25 cellular contexts compared by ENCODE assay signal in the genomic region with DNA sequence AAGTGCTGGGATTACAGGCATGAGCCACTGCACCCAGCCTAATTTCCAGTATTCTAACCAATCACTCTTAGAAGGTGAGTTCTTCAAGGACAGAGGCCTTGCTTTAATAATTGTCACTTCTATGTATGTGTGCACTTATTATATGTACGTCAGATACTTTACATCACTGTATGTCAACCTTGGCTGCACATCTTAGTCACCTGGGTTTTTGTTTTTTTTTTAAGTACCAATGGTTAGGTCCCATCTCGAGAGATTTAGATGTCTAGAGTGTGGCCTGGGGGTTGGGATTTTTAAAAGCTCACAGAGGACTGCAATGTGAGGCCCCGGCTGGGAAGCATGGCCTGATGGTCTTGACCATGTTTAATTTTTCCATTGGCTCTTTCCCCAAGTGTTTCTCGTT.
"Had no signal": no experiment of that assay in that cellular context is flagged by ENCODE, and none has a peak within 500 bp of the region (broad histone marks: within the 10 kb centered on the region; RNA-seq: fewer than 3 reads in every experiment).

No MANE protein-coding gene starts in this region.

- H3K4me3 Mint-ChIP-seq: activated CD4-positive, alpha-beta T cell treated with anti-CD3 and anti-CD28 coated beads for 36 hours; activated CD8-positive, alpha-beta T cell treated with anti-CD3 and anti-CD28 coated beads, Interleukin-2, amount 10 ng/mL, durations not matched to agents 7 days and 5 days; activated naive CD4-positive, alpha-beta T cell treated with anti-CD3 and anti-CD28 coated beads, Interleukin-2, amount 50 U/mL, for 24 hours; activated naive CD8-positive, alpha-beta T cell treated with anti-CD3 and anti-CD28 coated beads, Interleukin-2, amount 10 ng/mL, durations not matched to agents 7 days and 5 days; activated T-cell treated with anti-CD3 and anti-CD28 coated beads, Interleukin-2, amount 50 U/mL, for 4 hours; central memory CD8-positive, alpha-beta T cell; T-cell had no signal

- H3K36me3 Mint-ChIP-seq: activated naive CD4-positive, alpha-beta T cell treated with anti-CD3 and anti-CD28 coated beads, Interleukin-2, amount 50 U/mL, for 24 hours; activated naive CD8-positive, alpha-beta T cell treated with anti-CD3 and anti-CD28 coated beads, Interleukin-2, amount 10 ng/mL, durations not matched to agents 7 days and 5 days; T-cell had no signal

- H3K27me3 Mint-ChIP-seq: activated CD4-positive, alpha-beta T cell treated with anti-CD3 and anti-CD28 coated beads for 36 hours; activated naive CD4-positive, alpha-beta T cell treated with anti-CD3 and anti-CD28 coated beads, Interleukin-2, amount 50 U/mL, for 24 hours; activated naive CD8-positive, alpha-beta T cell treated with anti-CD3 and anti-CD28 coated beads, Interleukin-2, amount 10 ng/mL, durations not matched to agents 7 days and 5 days; central memory CD8-positive, alpha-beta T cell; T-cell; T-helper 17 cell had no signal

- H3K9me3 Mint-ChIP-seq: activated naive CD4-positive, alpha-beta T cell treated with anti-CD3 and anti-CD28 coated beads, Interleukin-2, amount 50 U/mL, for 24 hours; activated naive CD8-positive, alpha-beta T cell treated with anti-CD3 and anti-CD28 coated beads, Interleukin-2, amount 10 ng/mL, durations not matched to agents 7 days and 5 days; activated T-cell treated with anti-CD3 and anti-CD28 coated beads, Interleukin-2, amount 50 U/mL, for 4 hours; central memory CD8-positive, alpha-beta T cell; T-cell had no signal

- DNase-seq: activated CD8-positive, alpha-beta T cell treated with anti-CD3 and anti-CD28 coated beads, Interleukin-2, amount 10 ng/mL, durations not matched to agents 7 days and 5 days; activated naive CD4-positive, alpha-beta T cell; activated naive CD8-positive, alpha-beta T cell treated with anti-CD3 and anti-CD28 coated beads, Interleukin-2, amount 10 ng/mL, durations not matched to agents 7 days and 5 days; activated T-cell treated with anti-CD3 and anti-CD28 coated beads, Interleukin-2, amount 50 U/mL, for 4 hours; amygdala; KG1; MM.1S; MV-4-11; NCI-H1092; NCI-H1436 treated with DMSO at 0.1 percent for 48 hours; NCI-H1694 treated with DMSO at 0.1 percent for 48 hours; NCI-H2029; NCI-H345; NCI-H524 treated with DMSO at 0.1 percent for 48 hours; PC-3; Peyer's patch; RPMI8226; SHP77 treated with DMSO at 0.1 percent for 48 hours; T-cell; T-helper 17 cell; WERI-Rb-1 had no signal

- H3K27ac Mint-ChIP-seq: activated CD8-positive, alpha-beta T cell treated with anti-CD3 and anti-CD28 coated beads, Interleukin-2, amount 10 ng/mL, durations not matched to agents 7 days and 5 days; activated naive CD8-positive, alpha-beta T cell treated with anti-CD3 and anti-CD28 coated beads, Interleukin-2, amount 10 ng/mL, durations not matched to agents 7 days and 5 days; T-helper 17 cell had no signal

- ATAC-seq: activated CD8-positive, alpha-beta T cell treated with anti-CD3 and anti-CD28 coated beads, Interleukin-2, amount 10 ng/mL, durations not matched to agents 7 days and 5 days; PC-3; SK-N-SH treated with all-trans-retinoic acid at 6 μM for 48 hours; T-cell; T-helper 17 cell had no signal
